ENCODE assay signal across 9 cellular contexts in the genomic region with DNA sequence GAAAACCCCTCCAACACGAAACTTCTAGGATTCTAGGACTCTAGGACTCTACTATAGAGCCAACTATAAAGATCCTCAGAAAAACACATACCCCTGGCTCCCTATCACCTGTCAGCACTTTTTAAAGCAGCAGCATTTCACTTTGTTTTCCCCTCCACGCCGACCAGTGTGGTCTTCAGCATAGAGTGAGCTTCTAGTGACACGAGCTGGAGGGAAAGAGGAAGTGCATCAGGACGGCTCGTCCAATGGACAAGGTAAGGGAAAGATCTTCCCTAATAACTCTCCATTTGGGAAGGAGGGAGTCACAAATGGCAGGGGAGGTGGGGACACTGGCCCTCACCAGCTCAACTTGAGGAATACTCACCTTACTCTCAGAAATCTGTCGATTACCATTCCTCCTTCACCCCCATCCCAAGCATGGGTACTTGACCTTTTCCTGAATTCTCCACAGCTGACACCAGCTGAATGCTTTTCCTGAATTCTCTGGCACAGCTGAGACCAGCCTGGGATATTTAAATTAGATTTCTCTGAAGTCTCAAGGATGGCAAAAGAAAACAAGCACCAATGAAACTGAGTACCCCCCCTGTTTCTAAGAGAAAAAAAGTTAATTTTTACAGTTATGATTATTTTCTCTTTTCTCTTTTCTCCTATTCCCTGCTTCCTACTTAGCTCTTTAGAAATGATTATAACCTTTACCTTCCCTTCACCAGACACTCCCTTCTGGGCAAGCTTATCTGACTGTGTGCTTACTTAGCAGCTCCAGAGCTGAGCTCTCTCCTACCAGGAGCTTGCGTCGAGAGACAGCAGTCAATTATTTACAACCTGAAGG. TPM values are rescaled to one million over a fixed set of nuclear protein-coding genes. Genes with fewer than 3 reads are reported as not detected.
DNase-seq lines count a peak whose midpoint lies in the region; ATAC-seq, FAIRE-seq and TF ChIP-seq lines count a peak whose summit lies in the region.
"Had no signal": no experiment of that assay in that cellular context is flagged by ENCODE, and none has a peak within 500 bp of the region (broad histone marks: within the 10 kb centered on the region; RNA-seq: fewer than 3 reads in every experiment).

No MANE protein-coding gene starts in this region.

- CTCF ChIA-PET in GM12878 (lab: Yijun Ruan, JAX), result interaction anchor here (0.5 to 8.8 kb wide), 10 partner anchors 10 to 1026 kb away, joined by 3 to 120 read pairs (median 4); no protein-coding TSS in a partner anchor

- H3K36me3 ChIP-seq in GM12878 (ENCODE audit: control insufficient read depth in 2 of 2, insufficient read depth in 2 of 2, low read length in 1 of 2), result no peaks in the 10 kb centered on the region
- no peaks in the 10 kb centered on the region for H3K36me3 ChIP-seq in iPS DF 6.9 (ENCODE audit: control insufficient read depth, insufficient read depth, low read length)

- H3K4me1 ChIP-seq in GM12878 (ENCODE audit: control insufficient read depth, insufficient read depth, low read length), result no peaks in the 10 kb centered on the region
- no peaks in the 10 kb centered on the region for H3K4me1 ChIP-seq in iPS DF 6.9 (ENCODE audit: control insufficient read depth, insufficient read depth, low read length)

- peak; percentile 27 to 39 (median 34); a peak in 4 of 6 replicates for TF ChIP-seq CTCF in GM12878 (IDR thresholded peaks at IDR 0.05 in 2 of 3, conservative IDR thresholded peaks at IDR 0.05 in 1 of 3; ENCODE audit: control insufficient read depth in 2 of 3, extremely low read depth in 1 of 3, insufficient read depth in 1 of 3, low read depth in 3 of 3, low read length in 3 of 3)

- H3K27me3 ChIP-seq in GM12878 (replicated peaks in 1 of 2; ENCODE audit: control insufficient read depth in 2 of 2, insufficient read depth in 2 of 2, low read length in 1 of 2) (peaks cover 0 to 7% of the 10 kb centered on the region in 2 experiments; a peak in 2 of 4 replicates), iPS DF 6.9 (ENCODE audit: control insufficient read depth, insufficient read depth, low read length) (no peaks in the 10 kb centered on the region)

- no peak overlapping the region for H2AFZ ChIP-seq in GM12878 (ENCODE audit: control insufficient read depth, low read depth, low read length)

- H3K79me2 ChIP-seq in GM12878 (ENCODE audit: control insufficient read depth, insufficient read depth, low read length), result no peaks in the 10 kb centered on the region

- no peak overlapping the region for H3K9ac ChIP-seq in GM12878 (ENCODE audit: control insufficient read depth, insufficient read depth, low read length)

- no TSS peak for BruUV-seq in GM12878 (replicated peaks; lab: Mats Ljungman, UMichigan)

- no peak for TF ChIP-seq POLR2A in GM12891 (IDR thresholded peaks at IDR 0.05; ENCODE audit: low read depth, low read length)
- TF ChIP-seq POLR2A in GM12878 (IDR thresholded peaks at IDR 0.05; ENCODE audit: low read depth, low read length), result no peak

- H3K9me3 ChIP-seq in GM12878 (replicated peaks; ENCODE audit: control insufficient read depth, insufficient read depth, low read length), result no peaks in the 10 kb centered on the region
- H3K9me3 ChIP-seq in iPS DF 6.9 (ENCODE audit: control insufficient read depth, insufficient read depth, low read length), result no peaks in the 10 kb centered on the region

- in situ Hi-C loops in GM12878 (cut with MboI), result loop anchor here (5.0 to 10.0 kb wide), 4 partner anchors 271 to 958 kb away; no protein-coding TSS in a partner anchor

- H3K4me3 ChIP-seq in GM12878 (no peak overlapping the region), iPS DF 6.9 (ENCODE audit: low read length) (no peak overlapping the region)

- TF ChIP-seq RAD21 in GM12878 (IDR thresholded peaks at IDR 0.05; ENCODE audit: insufficient read depth, low read depth, low read length), result peak; percentile 58

- intact Hi-C loops in GM12878 (cut with micrococcal nuclease; ENCODE audit: unreplicated experiment), result loop anchor here (5.0 kb wide), 3 partner anchors 226 to 956 kb away; no protein-coding TSS in a partner anchor

- no peak for FAIRE-seq in GM12891 (lab: Jason Lieb, UNC)
- no peak for FAIRE-seq in GM12878 (lab: Jason Lieb, UNC)
- FAIRE-seq: colon had no signal

- DNase-seq in AG20443 (ENCODE audit: low spot score), result peak; percentile 81
- no peak for DNase-seq in GM12891 (ENCODE audit: insufficient read length, low spot score)
- DNase-seq in NCI-H460 (ENCODE audit: extremely low read depth, low read depth), result peak; percentile 21
- no peak for DNase-seq in GM12878 (ENCODE audit: low read depth, low spot score)
- peak; percentile 37 for DNase-seq in iPS DF 6.9 (ENCODE audit: low read depth, low spot score)
- DNase-seq in stromal cell of bone marrow (ENCODE audit: low read depth), result peak; percentile 28
- DNase-seq in OCI-M2 (lab: John Stamatoyannopoulos, UW; ENCODE audit: unreplicated experiment), result no peak

- H4K20me1 ChIP-seq in GM12878 (ENCODE audit: control insufficient read depth, insufficient read depth), result no peaks in the 10 kb centered on the region; the same call in 1 of the 2 replicates

- SMC1A ChIA-PET in GM12878 (lab: Charles Lee; ENCODE audit: uncharacterized antibody, unreplicated experiment), result interaction anchor here (0.7 to 7.1 kb wide), 3 partner anchors 29 to 366 kb away, joined by 3 to 40 read pairs (median 7); no protein-coding TSS in a partner anchor

- POLR2A ChIA-PET in GM12878 (lab: Charles Lee), result no interaction called here

- no peak overlapping the region for H3K4me2 ChIP-seq in GM12878 (ENCODE audit: control insufficient read depth, insufficient read depth)

- RAD21 ChIA-PET in GM12878 (lab: Charles Lee; ENCODE audit: unreplicated experiment), result interaction anchor here (1.5 to 4.3 kb wide), 2 partner anchors 268 to 367 kb away, joined by 6 to 17 read pairs; no protein-coding TSS in a partner anchor

- ATAC-seq in GM12878, result no peak; the same call in 2 of the 3 replicates
- ATAC-seq in GM21576 (IDR thresholded peaks at IDR 0.05; ENCODE audit: unreplicated experiment), result no peak

- 23% methylated on average over 9 of the region's 9 CpGs for WGBS in GM12878 (ENCODE audit: insufficient coverage, insufficient replicate concordance, low lambda C conversion rate, missing lambda C conversion rate)
- no CpG with 5 or more reads among the region's 9 CpGs for WGBS in iPS DF 6.9 (ENCODE audit: insufficient coverage, insufficient read length)

- no peak for TF ChIP-seq EP300 in GM12878 (IDR thresholded peaks at IDR 0.05; ENCODE audit: borderline replicate concordance in 1 of 2, control insufficient read depth in 1 of 2, low read depth in 2 of 2, low read length in 2 of 2)

- no peak overlapping the region for H3K27ac ChIP-seq in GM12878 (ENCODE audit: control insufficient read depth, insufficient read depth)
- H3K27ac ChIP-seq in iPS DF 6.9 (ENCODE audit: low read length), result no peak overlapping the region

TF ChIP-seq in GM12891, 5 proteins besides CTCF, POLR2A, EP300 and RAD21:
- TF ChIP-seq SPI1 (IDR thresholded peaks at IDR 0.05; ENCODE audit: low read depth, low read length) (peak; percentile 71), PAX5 (IDR thresholded peaks at IDR 0.05; ENCODE audit: insufficient read depth, low read length, severe bottlenecking) (no peak)

TF ChIP-seq in GM12878, 131 proteins besides CTCF, POLR2A, EP300 and RAD21:
- TF ChIP-seq SPI1 (IDR thresholded peaks at IDR 0.05; ENCODE audit: borderline replicate concordance, insufficient read depth, low read depth, low read length) (peak; percentile 74; the same call in 1 of the 2 replicates), SRF (IDR thresholded peaks at IDR 0.05; ENCODE audit: low read depth in 2 of 2, low read length in 2 of 2) (no peak)

RNA-seq across cellular contexts. Expression of a gene that starts 33.3 kb away (rescaled TPM):
- polyA plus RNA-seq in GM12891 (2012; ENCODE audit: low read depth, missing spikeins), result not detected
- 3.2 and 3.6 TPM in 2 replicates for total RNA-seq in NCI-H460 (2014; rRNA removed; shearing (Covaris generic))
- 0.50 TPM in 1 of 2 replicates, not detected in the other for polyA plus RNA-seq in NCI-H460 (2014; cell fraction: nucleus; rRNA removed)
- not detected in 2 replicates for total RNA-seq in GM12878 (2013; cell fraction: nucleolus; rRNA removed)
- total RNA-seq in GM12878 (2014; rRNA removed) (not detected in 2 replicates), GM12878 (2014; rRNA removed; fragmentation: Illumina TruSeq; extraction: Trizol) (not detected in 2 replicates), GM12878 (2021) (not detected in 2 replicates)
- not detected for polyA plus RNA-seq in GM12878 (2011; ENCODE audit: low read depth)
- polyA plus RNA-seq in GM12878 (2011; rRNA removed) (not detected in 2 replicates), GM12878 (2014; fragmentation: Illumina TruSeq; extraction: Trizol) (not detected in 2 replicates), GM12878 (2014; fragmentation: Nextera tagmentation; extraction: Ambion mirVana) (not detected), GM12878 (2014; rRNA removed) (not detected in 2 replicates), GM12878 (2016; fragmentation: Nextera tagmentation; extraction: Ambion mirVana) (under 1 TPM in 1 of 2 experiments, not detected in 1; 0.46 TPM)
- not detected in 2 replicates for polyA plus RNA-seq in GM12878 (2011; cell fraction: cytosol; rRNA removed)
- polyA plus RNA-seq in GM12878 (2011; cell fraction: nucleus; rRNA removed), result not detected in 2 replicates
- not detected in 2 replicates for polyA plus RNA-seq in GM12878 (2012)
- not detected in 2 replicates for polyA minus RNA-seq in GM12878 (2011; rRNA and poly(A)+ RNA removed)
- polyA minus RNA-seq in GM12878 (2011; cell fraction: cytosol; rRNA and poly(A)+ RNA removed), result 2.1 and 2.2 TPM in 2 replicates
- 0.38 TPM in 1 of 2 replicates, not detected in the other for polyA minus RNA-seq in GM12878 (2011; cell fraction: nucleus; rRNA and poly(A)+ RNA removed)

Comparison
In these comparisons a context has a peak if more than half of its experiments do, and no peak if none do; other contexts are left out.
1. DNase-seq: peak in AG20443 (single experiment), NCI-H460 (single experiment), iPS DF 6.9 (single experiment) and stromal cell of bone marrow (single experiment); none in GM12891 (single experiment), GM12878 (single experiment) and OCI-M2 (single experiment).